ENCODE assay signal across 19 cellular contexts in genomic region chr17:8105957-8106398, GRCh38. TPM values are rescaled to one million over a fixed set of nuclear protein-coding genes. Genes with fewer than 3 reads are reported as not detected.
DNase-seq lines count a peak whose midpoint lies in the region; FAIRE-seq and TF ChIP-seq lines count a peak whose summit lies in the region.
"Had no signal": no experiment of that assay in that cellular context is flagged by ENCODE, and none has a peak within 500 bp of the region (broad histone marks: within the 10 kb centered on the region; RNA-seq: fewer than 3 reads in every experiment).

No MANE protein-coding gene starts in this region.

- no peak overlapping the region for H3K14ac ChIP-seq in H1 (ENCODE audit: insufficient read length)

- H3K27me3 ChIP-seq in H1 (replicated peaks in 1 of 4; ENCODE audit: control insufficient read depth in 3 of 4, extremely low read depth in 1 of 4, insufficient read depth in 3 of 4, low read length in 3 of 4) (peaks cover 0 to 27% (median 22%) of the 10 kb centered on the region in 4 experiments; a peak in 6 of 7 replicates), smooth muscle cell (ENCODE audit: low read depth) (peaks cover 11% of the 10 kb centered on the region)
- no peaks in the 10 kb centered on the region for H3K27me3 ChIP-seq in effector memory CD4-positive, alpha-beta T cell (replicated peaks; ENCODE audit: control insufficient read depth, insufficient read depth, low read length, poor library complexity, severe bottlenecking)

- no peak for TF ChIP-seq CTCF in H1 (IDR thresholded peaks at IDR 0.05; ENCODE audit: control extremely low read depth in 1 of 3, insufficient read depth in 1 of 3, low read depth in 1 of 3, low read length in 3 of 3)
- TF ChIP-seq CTCF in smooth muscle cell (IDR thresholded peaks at IDR 0.05; ENCODE audit: borderline replicate concordance, insufficient read depth, poor library complexity, severe bottlenecking), result no peak

- TF ChIP-seq EP300 in H1 (IDR thresholded peaks at IDR 0.05; ENCODE audit: borderline replicate concordance in 1 of 2, low read depth in 2 of 2, low read length in 2 of 2), result no peak

- no peak overlapping the region for H3K4ac ChIP-seq in H1 (replicated peaks; ENCODE audit: insufficient read length, low read depth, low read length)

- POLR2A ChIA-PET in activated CD4-positive, alpha-beta memory T cell treated with anti-CD3 and anti-CD28 coated beads for 36 hours (lab: Charles Lee), result no interaction called here
- POLR2A ChIA-PET in activated CD4-positive, alpha-beta memory T cell treated with anti-CD3 and anti-CD28 coated beads, Interleukin-2, amount 10 ng/mL, durations not matched to agents 7 days and 5 days (lab: Charles Lee), result no interaction called here
- POLR2A ChIA-PET in H1 (lab: Charles Lee; ENCODE audit: partially characterized antibody), result interaction anchor here (1.1 to 1.3 kb wide), 2 partner anchors 27 to 67 kb away, joined by 3 read pairs; no protein-coding TSS in a partner anchor

- FAIRE-seq in H1 (lab: Jason Lieb, UNC), result no peak
- FAIRE-seq: frontal cortex, TTC549 had no signal

- H4K20me1 ChIP-seq in H1 (replicated peaks in 1 of 2; ENCODE audit: control insufficient read depth in 1 of 2, insufficient read depth in 2 of 2, low read length in 2 of 2) (peaks cover 0 to 3% of the 10 kb centered on the region in 2 experiments), smooth muscle cell (ENCODE audit: low read depth) (no peaks in the 10 kb centered on the region)

- H4K8ac ChIP-seq in H1 (ENCODE audit: extremely low read depth, insufficient read depth, low read length), result no peak overlapping the region

- no peak overlapping the region for H3K56ac ChIP-seq in H1 (replicated peaks; ENCODE audit: insufficient read length, low read depth, low read length)

- H3K36me3 Mint-ChIP-seq in activated CD4-positive, alpha-beta memory T cell treated with anti-CD3 and anti-CD28 coated beads for 36 hours, result no peaks in the 10 kb centered on the region
- H3K36me3 Mint-ChIP-seq in activated CD4-positive, alpha-beta memory T cell treated with anti-CD3 and anti-CD28 coated beads, Interleukin-2, amount 10 ng/mL, durations not matched to agents 7 days and 5 days (ENCODE audit: low read depth), result no peaks in the 10 kb centered on the region
- H3K36me3 Mint-ChIP-seq: brain; stimulated activated effector memory CD8-positive, alpha-beta T cell treated with anti-CD3 and anti-CD28 coated beads, Interleukin-12 subunit alpha, Interleukin-12 subunit beta, amount 100 ng/mL, for 72 hours had no signal

- peaks cover 5% of the 10 kb centered on the region; the same call in 1 of the 2 replicates for H3K23me2 ChIP-seq in H1 (ENCODE audit: low read depth, low read length)

- H4K5ac ChIP-seq in H1 (ENCODE audit: insufficient read length, low read depth, low read length), result no peak overlapping the region

- no peak overlapping the region for H3K4me3 ChIP-seq in H1 (ENCODE audit: extremely low read depth in 1 of 4, insufficient read depth in 2 of 4, low read depth in 3 of 4, low read length in 4 of 4)
- H3K4me3 ChIP-seq in smooth muscle cell, result no peak overlapping the region
- H3K4me3 ChIP-seq in effector memory CD4-positive, alpha-beta T cell (ENCODE audit: insufficient read depth, low read depth, low read length, poor library complexity, severe bottlenecking), result no peak overlapping the region
- H3K4me3 ChIP-seq: SJSA1 had no signal

- H3K27me3 Mint-ChIP-seq in activated CD4-positive, alpha-beta memory T cell treated with anti-CD3 and anti-CD28 coated beads for 36 hours, result no peaks in the 10 kb centered on the region
- peaks cover 6% of the 10 kb centered on the region for H3K27me3 Mint-ChIP-seq in activated CD4-positive, alpha-beta memory T cell treated with anti-CD3 and anti-CD28 coated beads, Interleukin-2, amount 10 ng/mL, durations not matched to agents 7 days and 5 days

- no peak overlapping the region for H3K23ac ChIP-seq in H1 (ENCODE audit: insufficient read length)

- H3K27ac Mint-ChIP-seq in activated CD4-positive, alpha-beta memory T cell treated with anti-CD3 and anti-CD28 coated beads for 36 hours, result peak overlapping the region; percentile 43
- no peak overlapping the region for H3K27ac Mint-ChIP-seq in activated CD4-positive, alpha-beta memory T cell treated with anti-CD3 and anti-CD28 coated beads, Interleukin-2, amount 10 ng/mL, durations not matched to agents 7 days and 5 days
- H3K27ac Mint-ChIP-seq: brain; stimulated activated effector memory CD8-positive, alpha-beta T cell treated with anti-CD3 and anti-CD28 coated beads, Interleukin-12 subunit alpha, Interleukin-12 subunit beta, amount 100 ng/mL, for 72 hours had no signal

- H2BK15ac ChIP-seq in H1 (ENCODE audit: low read length), result no peak overlapping the region

- H2BK12ac ChIP-seq in H1 (ENCODE audit: low read depth, low read length), result peak overlapping the region; percentile 60; the same call in 1 of the 2 replicates

- no peak overlapping the region for H3K9ac ChIP-seq in H1 (replicated peaks in 1 of 4; ENCODE audit: extremely low read depth in 1 of 4, low read depth in 3 of 4, low read length in 3 of 4)
- no peak overlapping the region for H3K9ac ChIP-seq in smooth muscle cell (ENCODE audit: low read depth)

- H3F3A ChIP-seq in smooth muscle cell (ENCODE audit: low read depth), result peaks cover 19% of the 10 kb centered on the region

- H3K27ac ChIP-seq in H1 (ENCODE audit: low read depth, low read length) (no peak overlapping the region), smooth muscle cell (ENCODE audit: low read depth) (peak overlapping the region; percentile 66)
- no peak overlapping the region for H3K27ac ChIP-seq in effector memory CD4-positive, alpha-beta T cell (ENCODE audit: insufficient read depth, low read length, poor library complexity, severe bottlenecking)
- H3K27ac ChIP-seq: SJSA1 had no signal

- peaks cover 0 to 13% (median 3%) of the 10 kb centered on the region in 4 experiments; a peak in 5 of 7 replicates for H3K4me1 ChIP-seq in H1 (replicated peaks in 1 of 4; ENCODE audit: control insufficient read depth in 3 of 4, insufficient read depth in 4 of 4, low read length in 3 of 4)
- H3K4me1 ChIP-seq in smooth muscle cell (ENCODE audit: low read depth), result no peaks in the 10 kb centered on the region
- H3K4me1 ChIP-seq in effector memory CD4-positive, alpha-beta T cell (ENCODE audit: control insufficient read depth, insufficient read depth, low read length, poor library complexity, severe bottlenecking), result peaks cover 5% of the 10 kb centered on the region

- no peak for TF ChIP-seq RAD21 in H1 (IDR thresholded peaks at IDR 0.05 in 1 of 2, conservative IDR thresholded peaks at IDR 0.05 in 1 of 2; ENCODE audit: low read depth in 2 of 2, low read length in 2 of 2)

- H3K79me2 ChIP-seq in H1 (ENCODE audit: control insufficient read depth in 1 of 2, insufficient read depth in 2 of 2, low read length in 2 of 2) (no peaks in the 10 kb centered on the region), smooth muscle cell (ENCODE audit: low read depth) (no peaks in the 10 kb centered on the region)

- peak; percentile 42 for DNase-seq in activated CD4-positive, alpha-beta memory T cell treated with anti-CD3 and anti-CD28 coated beads for 36 hours
- DNase-seq in activated CD4-positive, alpha-beta memory T cell treated with anti-CD3 and anti-CD28 coated beads, Interleukin-2, amount 10 ng/mL, durations not matched to agents 7 days and 5 days, result no peak
- DNase-seq in NCI-H82 (lab: John Stamatoyannopoulos, UW), result peak; percentile 99
- no peak for DNase-seq in H1 (ENCODE audit: low read depth in 1 of 2, low spot score in 2 of 2)
- DNase-seq in smooth muscle cell (lab: John Stamatoyannopoulos, UW; ENCODE audit: unreplicated experiment), result no peak
- no peak for DNase-seq in DMS53 (lab: John Stamatoyannopoulos, UW)
- no peak for DNase-seq in effector memory CD4-positive, alpha-beta T cell
- DNase-seq in AML-193 (lab: John Stamatoyannopoulos, UW), result no peak
- DNase-seq: 8988T, mesenchymal stem cell, NCI-H2171, occipital lobe, trophoblast cell had no signal

- H3K4me2 ChIP-seq in H1 (ENCODE audit: insufficient read depth in 1 of 2, low read depth in 2 of 2, low read length in 2 of 2) (no peak overlapping the region), smooth muscle cell (peak overlapping the region; percentile 1)

- H2AFZ ChIP-seq in H1 (ENCODE audit: low read length) (0 out of 2 replicates have a peak overlapping the region, but pooled peaks have one; percentile 35), smooth muscle cell (ENCODE audit: low read depth) (peak overlapping the region; percentile 47)

- H3K36me3 ChIP-seq in H1 (ENCODE audit: control insufficient read depth in 2 of 4, insufficient read depth in 4 of 4, low read length in 3 of 4) (no peaks in the 10 kb centered on the region), smooth muscle cell (ENCODE audit: low read depth) (no peaks in the 10 kb centered on the region)
- no peaks in the 10 kb centered on the region for H3K36me3 ChIP-seq in effector memory CD4-positive, alpha-beta T cell (ENCODE audit: control insufficient read depth, insufficient read depth, low read length)
- H3K36me3 ChIP-seq: SJSA1 had no signal

- intact Hi-C loops in activated CD4-positive, alpha-beta memory T cell treated with anti-CD3 and anti-CD28 coated beads for 36 hours (cut with micrococcal nuclease), result no loop called here

- H3K18ac ChIP-seq in H1 (ENCODE audit: extremely low read depth, low read length), result no peak overlapping the region; the same call in 1 of the 2 replicates

- peaks cover 8% of the 10 kb centered on the region for H3K4me1 Mint-ChIP-seq in activated CD4-positive, alpha-beta memory T cell treated with anti-CD3 and anti-CD28 coated beads for 36 hours (ENCODE audit: low read depth)
- H3K4me1 Mint-ChIP-seq in activated CD4-positive, alpha-beta memory T cell treated with anti-CD3 and anti-CD28 coated beads, Interleukin-2, amount 10 ng/mL, durations not matched to agents 7 days and 5 days, result peaks cover 14% of the 10 kb centered on the region

- H4K91ac ChIP-seq in H1 (replicated peaks; ENCODE audit: insufficient read length, low read length), result no peak overlapping the region

- 87% methylated on average over 5 of the region's 5 CpGs; no CpG with 5 or more reads in 1 of the 2 experiments for WGBS in H1 (ENCODE audit: extremely low coverage in 1 of 2, insufficient coverage in 1 of 2, insufficient read length in 1 of 2, insufficient replicate concordance in 2 of 2, low coverage in 1 of 2, low lambda C conversion rate in 2 of 2, missing lambda C conversion rate in 1 of 2), 2 experiments
- WGBS in smooth muscle cell (ENCODE audit: low lambda C conversion rate), result 31% methylated on average over 5 of the region's 5 CpGs

- TF ChIP-seq POLR2A in H1 (IDR thresholded peaks at IDR 0.05; ENCODE audit: control extremely low read depth in 1 of 2, low read depth in 2 of 2, low read length in 2 of 2), result no peak

- H2BK5ac ChIP-seq in H1 (ENCODE audit: low read depth, low read length), result no peak overlapping the region

- CTCF ChIA-PET in activated CD4-positive, alpha-beta memory T cell treated with anti-CD3 and anti-CD28 coated beads for 36 hours (lab: Charles Lee), result interaction anchor here (1.2 to 12.5 kb wide), 6 partner anchors 12 to 46 kb away, joined by 3 to 172 read pairs (median 16); partner anchors contain the start of gene ALOXE3
- CTCF ChIA-PET in activated CD4-positive, alpha-beta memory T cell treated with anti-CD3 and anti-CD28 coated beads, Interleukin-2, amount 10 ng/mL, durations not matched to agents 7 days and 5 days (lab: Charles Lee), result interaction anchor here (0.6 to 7.7 kb wide), 5 partner anchors 13 to 45 kb away, joined by 3 to 64 read pairs (median 13); no protein-coding TSS in a partner anchor
- CTCF ChIA-PET in H1 (lab: Charles Lee; ENCODE audit: partially characterized antibody), result interaction anchor here (1.5 to 23.3 kb wide), 7 partner anchors 10 to 84 kb away, joined by 5 to 501 read pairs (median 37); partner anchors contain the start of genes ALOX12B and ALOXE3

- H3K9me3 ChIP-seq in H1 (ENCODE audit: insufficient read depth in 2 of 2, low read depth in 1 of 2, low read length in 1 of 2), result no peaks in the 10 kb centered on the region
- H3K9me3 ChIP-seq in smooth muscle cell (replicated peaks; ENCODE audit: low read depth), result no peaks in the 10 kb centered on the region
- no peaks in the 10 kb centered on the region for H3K9me3 ChIP-seq in effector memory CD4-positive, alpha-beta T cell (ENCODE audit: control insufficient read depth, low read length)
- H3K9me3 ChIP-seq: SJSA1 had no signal

- no peak overlapping the region for H3K4me3 Mint-ChIP-seq in activated CD4-positive, alpha-beta memory T cell treated with anti-CD3 and anti-CD28 coated beads for 36 hours
- H3K4me3 Mint-ChIP-seq in activated CD4-positive, alpha-beta memory T cell treated with anti-CD3 and anti-CD28 coated beads, Interleukin-2, amount 10 ng/mL, durations not matched to agents 7 days and 5 days, result no peak overlapping the region
- H3K4me3 Mint-ChIP-seq: stimulated activated effector memory CD8-positive, alpha-beta T cell treated with anti-CD3 and anti-CD28 coated beads, Interleukin-12 subunit alpha, Interleukin-12 subunit beta, amount 100 ng/mL, for 72 hours had no signal

- no peaks in the 10 kb centered on the region for H3K9me3 Mint-ChIP-seq in activated CD4-positive, alpha-beta memory T cell treated with anti-CD3 and anti-CD28 coated beads for 36 hours
- H3K9me3 Mint-ChIP-seq in activated CD4-positive, alpha-beta memory T cell treated with anti-CD3 and anti-CD28 coated beads, Interleukin-2, amount 10 ng/mL, durations not matched to agents 7 days and 5 days, result no peaks in the 10 kb centered on the region
- H3K9me3 Mint-ChIP-seq: brain; stimulated activated effector memory CD8-positive, alpha-beta T cell treated with anti-CD3 and anti-CD28 coated beads, Interleukin-12 subunit alpha, Interleukin-12 subunit beta, amount 100 ng/mL, for 72 hours had no signal

- H2BK120ac ChIP-seq in H1 (replicated peaks; ENCODE audit: low read depth, low read length), result no peak overlapping the region

- no peaks in the 10 kb centered on the region for H3K79me1 ChIP-seq in H1 (ENCODE audit: low read depth, low read length)

- no peak overlapping the region for H2AK5ac ChIP-seq in H1 (ENCODE audit: low read depth, low read length)

- no peak overlapping the region for H2BK20ac ChIP-seq in H1 (ENCODE audit: low read length)

RNA-seq across cellular contexts. Expression of gene ALOXE3, which starts 12.3 kb away (rescaled TPM):
- total RNA-seq in activated CD4-positive, alpha-beta memory T cell treated with anti-CD3 and anti-CD28 coated beads for 36 hours, result under 1 TPM; 0.12 TPM
- not detected for total RNA-seq in activated CD4-positive, alpha-beta memory T cell treated with anti-CD3 and anti-CD28 coated beads, Interleukin-2, amount 10 ng/mL, durations not matched to agents 7 days and 5 days
- total RNA-seq in H1 (2021; fragmentation: NEBNext Ultra II Directional; extraction: Animal tissue kit (Norgen Biotek cat#: 25700)), result not detected in 2 replicates
- polyA plus RNA-seq in H1 (2011; rRNA removed) (0.26 and 0.55 TPM in 2 replicates), smooth muscle cell (0.25 and 2.3 TPM in 2 replicates)
- polyA plus RNA-seq in H1 (2011; cell fraction: cytosol; rRNA removed), result 0.17 TPM
- 0.40 TPM for polyA plus RNA-seq in H1 (2011; cell fraction: nucleus; rRNA removed)
- 0.17 to 0.50 TPM (median 0.31 TPM) in 4 replicates for polyA plus RNA-seq in H1 (2012, experiment 1 of 2)
- 0.16 TPM for polyA plus RNA-seq in H1 (2012, experiment 2 of 2)
- polyA plus RNA-seq in H1 (2013, experiment 1 of 2), result 0.34 TPM
- polyA plus RNA-seq in H1 (2013, experiment 2 of 2), result 0.07 TPM
- 0.09 and 0.27 TPM in 2 replicates for polyA minus RNA-seq in H1 (2011; rRNA and poly(A)+ RNA removed)
- not detected for polyA minus RNA-seq in H1 (2011; cell fraction: cytosol; rRNA and poly(A)+ RNA removed)
- not detected for polyA minus RNA-seq in H1 (2011; cell fraction: nucleus; rRNA and poly(A)+ RNA removed)
- 1.1 and 1.7 TPM in 2 replicates for total RNA-seq in smooth muscle cell
- total RNA-seq: H4, SJSA1 had no signal

RNA-seq across cellular contexts. Expression of gene HES7, which starts 17.9 kb away (rescaled TPM):
- total RNA-seq in activated CD4-positive, alpha-beta memory T cell treated with anti-CD3 and anti-CD28 coated beads for 36 hours, result 1 to 10 TPM; 2.5 to 2.8 TPM
- total RNA-seq in activated CD4-positive, alpha-beta memory T cell treated with anti-CD3 and anti-CD28 coated beads, Interleukin-2, amount 10 ng/mL, durations not matched to agents 7 days and 5 days, result 1 to 10 TPM; 1.4 to 1.5 TPM
- total RNA-seq in H1 (2021; fragmentation: NEBNext Ultra II Directional; extraction: Animal tissue kit (Norgen Biotek cat#: 25700)), result 0.32 and 0.69 TPM in 2 replicates
- 0.20 and 0.55 TPM in 2 replicates for polyA plus RNA-seq in H1 (2011; rRNA removed)
- 0.30 TPM for polyA plus RNA-seq in H1 (2011; cell fraction: cytosol; rRNA removed)
- 1.2 TPM for polyA plus RNA-seq in H1 (2011; cell fraction: nucleus; rRNA removed)
- polyA plus RNA-seq in H1 (2012, experiment 1 of 2), result 0.23 to 0.66 TPM (median 0.48 TPM) in 4 replicates
- 0.22 TPM for polyA plus RNA-seq in H1 (2012, experiment 2 of 2)
- 0.41 TPM for polyA plus RNA-seq in H1 (2013, experiment 1 of 2)
- polyA plus RNA-seq in H1 (2013, experiment 2 of 2), result 0.15 TPM
- polyA minus RNA-seq in H1 (2011; rRNA and poly(A)+ RNA removed), result 0.09 TPM in 1 of 2 replicates, not detected in the other
- polyA minus RNA-seq in H1 (2011; cell fraction: cytosol; rRNA and poly(A)+ RNA removed), result not detected
- polyA minus RNA-seq in H1 (2011; cell fraction: nucleus; rRNA and poly(A)+ RNA removed), result not detected
- total RNA-seq in smooth muscle cell, result not detected in 2 replicates
- not detected in 2 replicates for polyA plus RNA-seq in smooth muscle cell
- total RNA-seq: SJSA1 had no signal

RNA-seq across cellular contexts. Expression of gene ALOX12B, which starts 18.5 kb away (rescaled TPM):
- 1 to 10 TPM; 2.1 to 2.3 TPM for total RNA-seq in activated CD4-positive, alpha-beta memory T cell treated with anti-CD3 and anti-CD28 coated beads for 36 hours
- under 1 TPM; 0.20 to 0.38 TPM for total RNA-seq in activated CD4-positive, alpha-beta memory T cell treated with anti-CD3 and anti-CD28 coated beads, Interleukin-2, amount 10 ng/mL, durations not matched to agents 7 days and 5 days
- not detected in 2 replicates for total RNA-seq in H1 (2021; fragmentation: NEBNext Ultra II Directional; extraction: Animal tissue kit (Norgen Biotek cat#: 25700))
- polyA plus RNA-seq in H1 (2011; rRNA removed) (0.82 and 0.86 TPM in 2 replicates), smooth muscle cell (3.0 and 3.7 TPM in 2 replicates)
- 0.45 TPM for polyA plus RNA-seq in H1 (2011; cell fraction: cytosol; rRNA removed)
- 0.88 TPM for polyA plus RNA-seq in H1 (2011; cell fraction: nucleus; rRNA removed)
- 0.48 to 1.3 TPM (median 0.92 TPM) in 4 replicates for polyA plus RNA-seq in H1 (2012, experiment 1 of 2)
- 0.96 TPM for polyA plus RNA-seq in H1 (2012, experiment 2 of 2)
- 0.12 TPM for polyA plus RNA-seq in H1 (2013, experiment 1 of 2)
- 0.26 TPM for polyA plus RNA-seq in H1 (2013, experiment 2 of 2)
- 0.41 and 0.82 TPM in 2 replicates for polyA minus RNA-seq in H1 (2011; rRNA and poly(A)+ RNA removed)
- polyA minus RNA-seq in H1 (2011; cell fraction: cytosol; rRNA and poly(A)+ RNA removed), result not detected
- not detected for polyA minus RNA-seq in H1 (2011; cell fraction: nucleus; rRNA and poly(A)+ RNA removed)
- total RNA-seq in smooth muscle cell, result 4.7 and 4.9 TPM in 2 replicates
- total RNA-seq: frontal cortex, H4, SJSA1 had no signal

RNA-seq across cellular contexts. Expression of gene PER1, which starts 46.2 kb away (rescaled TPM):
- total RNA-seq in activated CD4-positive, alpha-beta memory T cell treated with anti-CD3 and anti-CD28 coated beads for 36 hours, result 10 to 100 TPM; 48.9 to 56.3 TPM
- total RNA-seq in activated CD4-positive, alpha-beta memory T cell treated with anti-CD3 and anti-CD28 coated beads, Interleukin-2, amount 10 ng/mL, durations not matched to agents 7 days and 5 days, result 10 to 100 TPM; 53.5 to 56.6 TPM
- 38.0 and 39.9 TPM in 2 replicates for total RNA-seq in H1 (2021; fragmentation: NEBNext Ultra II Directional; extraction: Animal tissue kit (Norgen Biotek cat#: 25700))
- polyA plus RNA-seq in H1 (2011; rRNA removed) (9.6 and 17.3 TPM in 2 replicates), smooth muscle cell (55.2 and 85.9 TPM in 2 replicates)
- 5.5 TPM for polyA plus RNA-seq in H1 (2011; cell fraction: cytosol; rRNA removed)
- 50.0 TPM for polyA plus RNA-seq in H1 (2011; cell fraction: nucleus; rRNA removed)
- polyA plus RNA-seq in H1 (2012, experiment 1 of 2), result 17.3 to 26.6 TPM (median 24.0 TPM) in 4 replicates
- 19.6 TPM for polyA plus RNA-seq in H1 (2012, experiment 2 of 2)
- polyA plus RNA-seq in H1 (2013, experiment 1 of 2), result 14.4 TPM
- 14.0 TPM for polyA plus RNA-seq in H1 (2013, experiment 2 of 2)
- 17.2 and 17.7 TPM in 2 replicates for polyA minus RNA-seq in H1 (2011; rRNA and poly(A)+ RNA removed)
- 17.4 TPM for polyA minus RNA-seq in H1 (2011; cell fraction: cytosol; rRNA and poly(A)+ RNA removed)
- polyA minus RNA-seq in H1 (2011; cell fraction: nucleus; rRNA and poly(A)+ RNA removed), result 26.4 TPM
- 25.8 and 29.0 TPM in 2 replicates for total RNA-seq in smooth muscle cell

RNA-seq across cellular contexts. Expression of gene VAMP2, which starts 56.8 kb away (rescaled TPM):
- 10 to 100 TPM; 30.1 to 30.4 TPM for total RNA-seq in activated CD4-positive, alpha-beta memory T cell treated with anti-CD3 and anti-CD28 coated beads for 36 hours
- total RNA-seq in activated CD4-positive, alpha-beta memory T cell treated with anti-CD3 and anti-CD28 coated beads, Interleukin-2, amount 10 ng/mL, durations not matched to agents 7 days and 5 days, result 10 to 100 TPM; 75.2 to 79.1 TPM
- total RNA-seq in H1 (2021; fragmentation: NEBNext Ultra II Directional; extraction: Animal tissue kit (Norgen Biotek cat#: 25700)), result 19.0 and 20.5 TPM in 2 replicates
- 19.3 and 25.2 TPM in 2 replicates for polyA plus RNA-seq in H1 (2011; rRNA removed)
- polyA plus RNA-seq in H1 (2011; cell fraction: cytosol; rRNA removed), result 20.4 TPM
- 33.7 TPM for polyA plus RNA-seq in H1 (2011; cell fraction: nucleus; rRNA removed)
- polyA plus RNA-seq in H1 (2012, experiment 1 of 2), result 26.5 to 28.0 TPM (median 26.9 TPM) in 4 replicates
- polyA plus RNA-seq in H1 (2012, experiment 2 of 2), result 28.6 TPM
- polyA plus RNA-seq in H1 (2013, experiment 1 of 2), result 27.3 TPM
- 25.2 TPM for polyA plus RNA-seq in H1 (2013, experiment 2 of 2)
- polyA minus RNA-seq in H1 (2011; rRNA and poly(A)+ RNA removed), result 5.5 and 6.8 TPM in 2 replicates
- 5.7 TPM for polyA minus RNA-seq in H1 (2011; cell fraction: cytosol; rRNA and poly(A)+ RNA removed)
- polyA minus RNA-seq in H1 (2011; cell fraction: nucleus; rRNA and poly(A)+ RNA removed), result 16.5 TPM
- 5.7 and 8.1 TPM in 2 replicates for total RNA-seq in smooth muscle cell
- 20.1 and 28.9 TPM in 2 replicates for polyA plus RNA-seq in smooth muscle cell

Comparison
In these comparisons a context has a peak if more than half of its experiments do, and no peak if none do; other contexts are left out.
1. DNase-seq: peak in activated CD4-positive, alpha-beta memory T cell treated with anti-CD3 and anti-CD28 coated beads for 36 hours (single experiment) and NCI-H82 (single experiment); none in activated CD4-positive, alpha-beta memory T cell treated with anti-CD3 and anti-CD28 coated beads, Interleukin-2, amount 10 ng/mL, durations not matched to agents 7 days and 5 days (single experiment), H1 (0 of 2), smooth muscle cell (single experiment), DMS53 (single experiment), effector memory CD4-positive, alpha-beta T cell (0 of 3) and AML-193 (0 of 2).